25 cellular contexts compared by ENCODE assay signal in genomic region chr14:57943038-57943437, GRCh38.
"Had no signal": no experiment of that assay in that cellular context is flagged by ENCODE, and none has a peak within 500 bp of the region (broad histone marks: within the 10 kb centered on the region; RNA-seq: fewer than 3 reads in every experiment).

No MANE protein-coding gene starts in this region.

- H3K9me3 ChIP-seq: esophagus squamous epithelium, lower lobe of right lung, ovary, psoas muscle, sigmoid colon, testis, tibial artery had no signal

- DNase-seq: effector CD8-positive, alpha-beta T cell; erythroblast; esophagus squamous epithelium; foreskin melanocyte; glutamatergic neuron; heart right ventricle; hippocampal formation; left colon; left ventricle myocardium inferior; lower lobe of right lung; nucleus accumbens; ovary; posterior cingulate gyrus; psoas muscle; right cardiac atrium; sigmoid colon; stimulated activated CD4-positive, alpha-beta T cell treated with anti-CD3 and anti-CD28 coated beads, Interleukin-2, amount 100 ng/mL, for 24 hours; stimulated activated CD4-positive, alpha-beta T cell treated with anti-CD3 and anti-CD28 coated beads, Interleukin-4, amount 100 ng/mL, for 24 hours; stimulated activated naive CD8-positive, alpha-beta T cell treated with anti-CD3 and anti-CD28 coated beads, Interleukin-15, Interleukin-2, amounts not matched to agents 100 U/mL and 50 U/mL, for 24 hours; substantia nigra; testis; tibial artery had no signal

- ATAC-seq: heart right ventricle; left colon; lower lobe of right lung; natural killer cell treated with Interleukin-12 subunit alpha and Interleukin-12 subunit beta and Interleukin-15 and Interleukin-18, amount 100 ng/mL, for 72 hours; psoas muscle; right cardiac atrium; stimulated activated effector memory CD8-positive, alpha-beta T cell treated with anti-CD3 and anti-CD28 coated beads, Interleukin-12 subunit alpha, Interleukin-12 subunit beta, amount 100 ng/mL, for 72 hours; stimulated activated naive CD8-positive, alpha-beta T cell treated with anti-CD3 and anti-CD28 coated beads, Interleukin-15, Interleukin-2, amounts not matched to agents 100 U/mL and 50 U/mL, for 24 hours had no signal

- H3K36me3 Mint-ChIP-seq: natural killer cell treated with Interleukin-12 subunit alpha and Interleukin-12 subunit beta and Interleukin-15 and Interleukin-18, amount 100 ng/mL, for 72 hours; stimulated activated effector memory CD8-positive, alpha-beta T cell treated with anti-CD3 and anti-CD28 coated beads, Interleukin-12 subunit alpha, Interleukin-12 subunit beta, amount 100 ng/mL, for 72 hours; type B pancreatic cell had no signal

- H3K27ac Mint-ChIP-seq: natural killer cell treated with Interleukin-12 subunit alpha and Interleukin-12 subunit beta and Interleukin-15 and Interleukin-18, amount 100 ng/mL, for 72 hours; stimulated activated effector memory CD8-positive, alpha-beta T cell treated with anti-CD3 and anti-CD28 coated beads, Interleukin-12 subunit alpha, Interleukin-12 subunit beta, amount 100 ng/mL, for 72 hours; type B pancreatic cell had no signal

- H3K27me3 ChIP-seq: esophagus squamous epithelium, heart right ventricle, ovary, sigmoid colon, testis, tibial artery had no signal

- H3K4me1 Mint-ChIP-seq: stimulated activated effector memory CD8-positive, alpha-beta T cell treated with anti-CD3 and anti-CD28 coated beads, Interleukin-12 subunit alpha, Interleukin-12 subunit beta, amount 100 ng/mL, for 72 hours had no signal

- H3K4me1 ChIP-seq: esophagus squamous epithelium, heart right ventricle, left ventricle myocardium inferior, lower lobe of right lung, psoas muscle, sigmoid colon, testis, tibial artery had no signal

- H3K27ac ChIP-seq: esophagus squamous epithelium, heart right ventricle, left ventricle myocardium inferior, lower lobe of right lung, ovary, psoas muscle, sigmoid colon, testis, tibial artery had no signal

- H3K36me3 ChIP-seq: esophagus squamous epithelium, heart right ventricle, left ventricle myocardium inferior, lower lobe of right lung, ovary, sigmoid colon, tibial artery had no signal

- H3K4me3 Mint-ChIP-seq: natural killer cell treated with Interleukin-12 subunit alpha and Interleukin-12 subunit beta and Interleukin-15 and Interleukin-18, amount 100 ng/mL, for 72 hours; stimulated activated effector memory CD8-positive, alpha-beta T cell treated with anti-CD3 and anti-CD28 coated beads, Interleukin-12 subunit alpha, Interleukin-12 subunit beta, amount 100 ng/mL, for 72 hours; type B pancreatic cell had no signal

- H3K27me3 Mint-ChIP-seq: type B pancreatic cell had no signal

- H3K9me3 Mint-ChIP-seq: type B pancreatic cell had no signal

- H3K4me3 ChIP-seq: esophagus squamous epithelium, heart right ventricle, left ventricle myocardium inferior, lower lobe of right lung, ovary, psoas muscle, sigmoid colon, testis, tibial artery had no signal
